In genomic region chr9:109880276-109881169, GRCh38 we compare ENCODE assay signal across 8 cellular contexts.
DNase-seq lines count a peak whose midpoint lies in the region; ATAC-seq and TF ChIP-seq lines count a peak whose summit lies in the region.

No MANE protein-coding gene starts in this region.

- H3K4me3 ChIP-seq in BJ (ENCODE audit: low read depth, low read length) (no peak overlapping the region), fibroblast of pulmonary artery (replicated peaks; ENCODE audit: low read depth, low read length) (no peak overlapping the region)

- no peaks in the 10 kb centered on the region for H3K27me3 ChIP-seq in BJ (ENCODE audit: control insufficient read depth, insufficient read depth, low read length)

- H3K36me3 ChIP-seq in BJ (ENCODE audit: control insufficient read depth, insufficient read depth, low read length), result no peaks in the 10 kb centered on the region; the same call in 1 of the 2 replicates

- POLR2A ChIA-PET in BJ (lab: Charles Lee), result no interaction called here

- CTCF ChIA-PET in BJ (lab: Yijun Ruan, JAX), result interaction anchor here (1.0 to 1.8 kb wide), 6 partner anchors 9 to 378 kb away, joined by 3 to 7 read pairs (median 3); no protein-coding TSS in a partner anchor

- DNase-seq in BJ (ENCODE audit: low read depth) (no peak), UCSD-AML1 (lab: John Stamatoyannopoulos, UW; ENCODE audit: unreplicated experiment) (peak; percentile 14), fibroblast of pulmonary artery (ENCODE audit: low read depth) (peak; percentile 62)
- peak in 2 of 3 experiments; percentile 7 for DNase-seq in stimulated activated CD4-positive, alpha-beta T cell treated with anti-CD3 and anti-CD28 coated beads, TNF-alpha, amount 100 ng/mL, for 24 hours (ENCODE audit: low read depth in 3 of 3)

- ATAC-seq in GM18870 (IDR thresholded peaks at IDR 0.05; ENCODE audit: unreplicated experiment) (peak; percentile 52), HG03521 (IDR thresholded peaks at IDR 0.05; ENCODE audit: unreplicated experiment) (peak; percentile 77), HG03025 (IDR thresholded peaks at IDR 0.05; ENCODE audit: low FRiP score, unreplicated experiment) (no peak), GM19023 (IDR thresholded peaks at IDR 0.05; ENCODE audit: unreplicated experiment) (no peak)

- peak; percentile 74 for TF ChIP-seq CTCF in BJ (IDR thresholded peaks at IDR 0.05; ENCODE audit: insufficient read depth, low read depth, low read length)
- peak; percentile 83 for TF ChIP-seq CTCF in fibroblast of pulmonary artery (IDR thresholded peaks at IDR 0.05; ENCODE audit: low read length, missing control alignments)

Comparison
In these comparisons a context has a peak if more than half of its experiments do, and no peak if none do; other contexts are left out.
1. ATAC-seq: peak in GM18870 (single experiment) and HG03521 (single experiment); none in HG03025 (single experiment) and GM19023 (single experiment).